1 cellular context compared by ENCODE assay signal in genomic region chr6:169425628-169426370, GRCh38.
TF ChIP-seq lines count a peak whose summit lies in the region.

No MANE protein-coding gene starts in this region.

TF ChIP-seq in SK-N-SH, 30 proteins besides CTCF, POLR2A, EP300 and RAD21:
- TF ChIP-seq PBX3 (IDR thresholded peaks at IDR 0.05): peak; percentile 27; the same call in 1 of the 2 replicates
- TF ChIP-seq REST (IDR thresholded peaks at IDR 0.05; ENCODE audit: low read depth, low read length): no peak
- TF ChIP-seq EZH2phosphoT487 (IDR thresholded peaks at IDR 0.05; ENCODE audit: borderline replicate concordance, low read depth): no peak
- TF ChIP-seq RFX5 (IDR thresholded peaks at IDR 0.05; ENCODE audit: low read length): no peak
- no peak for TF ChIP-seq CHD2 (IDR thresholded peaks at IDR 0.05; ENCODE audit: low read length, partially characterized antibody)
- no peak for TF ChIP-seq FOXJ3 (CRISPR knock-in tag; IDR thresholded peaks at IDR 0.05)
- no peak for TF ChIP-seq YY1 (IDR thresholded peaks at IDR 0.05; ENCODE audit: low read depth)
- no peak for TF ChIP-seq RXRA (IDR thresholded peaks at IDR 0.05; ENCODE audit: borderline replicate concordance, low read depth)
- TF ChIP-seq MEF2A (IDR thresholded peaks at IDR 0.05; ENCODE audit: borderline replicate concordance, low read depth): no peak
